ENCODE assay signal across 17 cellular contexts in the genomic region with DNA sequence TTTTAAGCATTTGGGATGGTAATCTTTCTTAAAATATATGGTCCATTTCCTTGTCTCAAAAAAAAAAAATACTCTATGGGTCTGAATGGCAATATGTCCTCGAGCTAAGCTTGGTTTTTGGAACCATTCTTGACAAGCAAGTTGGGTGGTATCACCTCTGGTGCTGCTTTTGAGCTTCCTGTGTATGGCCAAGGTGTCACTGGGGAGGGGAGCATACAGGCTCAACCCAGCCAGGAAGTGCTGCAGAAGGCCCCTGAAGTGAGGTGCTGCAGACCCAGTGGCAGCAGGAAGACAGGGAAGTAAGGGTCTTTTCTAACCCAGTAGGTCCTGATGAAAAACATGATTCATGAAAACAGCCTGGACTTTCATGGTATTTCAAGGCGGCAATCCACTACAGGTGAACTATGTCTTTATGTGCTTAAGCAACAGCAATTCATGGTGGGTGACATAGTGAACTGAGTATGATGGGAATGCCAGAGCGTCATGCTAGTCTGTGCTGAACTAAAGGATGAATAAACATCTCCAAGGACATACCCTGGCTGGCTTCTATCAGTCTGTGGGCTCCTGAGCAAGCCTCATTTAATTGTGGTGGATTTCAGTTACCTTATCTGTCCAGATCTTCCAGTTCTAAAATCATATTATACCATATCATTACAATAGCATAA. TPM values are rescaled to one million over a fixed set of nuclear protein-coding genes. Genes with fewer than 3 reads are reported as not detected.
A peak's percentile ranks its signal among the peaks of the same experiment; 100 is the strongest.
DNase-seq lines count a peak whose midpoint lies in the region; ATAC-seq and TF ChIP-seq lines count a peak whose summit lies in the region.
"Had no signal": no experiment of that assay in that cellular context is flagged by ENCODE, and none has a peak within 500 bp of the region (broad histone marks: within the 10 kb centered on the region; RNA-seq: fewer than 3 reads in every experiment).

No MANE protein-coding gene starts in this region.

- H3K9me3 Mint-ChIP-seq in CD4-positive, alpha-beta T cell = no peaks in the 10 kb centered on the region

- H3K18ac ChIP-seq in trophoblast cell (ENCODE audit: low read length) = no peak overlapping the region

- no peaks in the 10 kb centered on the region for H3K27me3 ChIP-seq in CD4-positive, alpha-beta T cell (ENCODE audit: control insufficient read depth, insufficient read depth, low read length)
- H3K27me3 ChIP-seq in Loucy (ENCODE audit: insufficient read depth, low read length, poor library complexity, severe bottlenecking) (no peaks in the 10 kb centered on the region), esophagus muscularis mucosa (no peaks in the 10 kb centered on the region), trophoblast cell (ENCODE audit: insufficient read depth, low read length) (no peaks in the 10 kb centered on the region)
- H3K27me3 ChIP-seq: BE2C had no signal

- no peak overlapping the region for H4K12ac ChIP-seq in trophoblast cell (ENCODE audit: low read depth, low read length)

- H3K36me3 Mint-ChIP-seq in CD4-positive, alpha-beta T cell (ENCODE audit: low read depth) = peaks cover 74% of the 10 kb centered on the region

- TF ChIP-seq EP300 in esophagus muscularis mucosa (IDR thresholded peaks at IDR 0.05) = no peak

- POLR2A ChIA-PET in CD4-positive, alpha-beta T cell (lab: Charles Lee) = interaction anchor here (1.8 to 9.0 kb wide), 2 partner anchors 15 to 31 kb away, joined by 7 to 105 read pairs; partner anchors contain the start of genes OFD1, RAB9A and TRAPPC2

- no peak overlapping the region for H2AFZ ChIP-seq in Loucy (ENCODE audit: low read length)
- H2AFZ ChIP-seq in trophoblast cell (ENCODE audit: insufficient read depth, low read length, poor library complexity) = no peak overlapping the region

- H3K4me1 Mint-ChIP-seq in CD4-positive, alpha-beta T cell (ENCODE audit: low read depth) = peaks cover 57% of the 10 kb centered on the region

- H3K4ac ChIP-seq in trophoblast cell (ENCODE audit: low read depth, low read length) = no peak overlapping the region

- H3K36me3 ChIP-seq in Loucy (ENCODE audit: insufficient read depth, low read length) (peaks cover 56% of the 10 kb centered on the region; the same call in 1 of the 2 replicates), esophagus muscularis mucosa (peaks cover 4 to 16% (median 10%) of the 10 kb centered on the region in 4 donors), trophoblast cell (ENCODE audit: control insufficient read depth in 1 of 2, insufficient read depth in 2 of 2, low read length in 2 of 2) (peaks cover 2 to 12% of the 10 kb centered on the region in 2 experiments)

- H3K14ac ChIP-seq in trophoblast cell (ENCODE audit: low read length) = no peak overlapping the region

- DNase-seq in CD4-positive, alpha-beta T cell = peak in 1 of 10 experiments; percentile 7
- no peak for DNase-seq in esophagus muscularis mucosa (ENCODE audit: extremely low spot score)
- peak; percentile 52 to 80 for DNase-seq in trophoblast cell
- DNase-seq in stimulated activated CD4-positive, alpha-beta T cell treated with anti-CD3 and anti-CD28 coated beads, Interleukin-12 subunit alpha, Interleukin-12 subunit beta, amount 100 ng/mL, for 4 hours = no peak
- DNase-seq in hippocampal formation (lab: John Stamatoyannopoulos, UW) = no peak
- DNase-seq: activated CD4-positive, CD25-positive, alpha-beta regulatory T cell treated with anti-CD3 and anti-CD28 coated beads, Interleukin-2, amount 50 U/mL, for 72 hours; BE2C; DMS153; esophagus squamous epithelium; NCI-H1694 treated with DMSO at 0.1 percent for 48 hours; NCI-H345; stimulated activated CD4-positive, alpha-beta T cell treated with anti-CD3 and anti-CD28 coated beads, Interleukin-15, amount 100 ng/mL, for 24 hours had no signal

- WGBS in esophagus muscularis mucosa = 84% methylated on average over 3 of the region's 3 CpGs
- WGBS in trophoblast cell (ENCODE audit: extremely low coverage, insufficient coverage, insufficient read length) = no CpG with 5 or more reads among the region's 3 CpGs

- H3K9me3 ChIP-seq in CD4-positive, alpha-beta T cell (ENCODE audit: control insufficient read depth, low read length) = no peaks in the 10 kb centered on the region
- H3K9me3 ChIP-seq in Loucy (ENCODE audit: insufficient read depth, low read depth, low read length) (no peaks in the 10 kb centered on the region), esophagus muscularis mucosa (no peaks in the 10 kb centered on the region), trophoblast cell (ENCODE audit: insufficient read depth, low read depth, low read length) (no peaks in the 10 kb centered on the region)
- H3K9me3 ChIP-seq: BE2C, esophagus squamous epithelium had no signal

- peaks cover 18% of the 10 kb centered on the region for H3K4me1 ChIP-seq in Loucy (ENCODE audit: insufficient read depth, low read length, poor library complexity, severe bottlenecking)
- H3K4me1 ChIP-seq in esophagus muscularis mucosa = peaks cover 0 to 47% (median 40%) of the 10 kb centered on the region in 4 donors
- peaks cover 0 to 4% of the 10 kb centered on the region in 2 experiments for H3K4me1 ChIP-seq in trophoblast cell (ENCODE audit: control insufficient read depth in 1 of 2, insufficient read depth in 2 of 2, low read length in 2 of 2)
- H3K4me1 ChIP-seq: BE2C had no signal

- peak; percentile 29 for ATAC-seq in CD4-positive, alpha-beta T cell (ENCODE audit: poor library complexity)
- no peak for ATAC-seq in HG03135 (IDR thresholded peaks at IDR 0.05; ENCODE audit: unreplicated experiment)
- ATAC-seq: Right ventricle myocardium inferior had no signal

- peaks cover 2% of the 10 kb centered on the region for H3K79me1 ChIP-seq in trophoblast cell (ENCODE audit: low read length)

- no peak overlapping the region for H4K8ac ChIP-seq in trophoblast cell (ENCODE audit: low read depth, low read length)

- H3K27me3 Mint-ChIP-seq in CD4-positive, alpha-beta T cell = no peaks in the 10 kb centered on the region
- H3K27me3 Mint-ChIP-seq: progenitor cell of endocrine pancreas had no signal

- H3K27ac ChIP-seq in CD4-positive, alpha-beta T cell (ENCODE audit: low read depth, low read length) = no peak overlapping the region
- H3K27ac ChIP-seq in esophagus muscularis mucosa (replicated peaks in 1 of 4) (peak overlapping the region in 3 of 4 donors; percentile 18 to 72 (median 59)), trophoblast cell (ENCODE audit: low read depth, low read length) (peak overlapping the region; percentile 3)

- CTCF ChIA-PET in CD4-positive, alpha-beta T cell (lab: Charles Lee) = no interaction called here

- peaks cover 2% of the 10 kb centered on the region for H4K20me1 ChIP-seq in Loucy (ENCODE audit: insufficient read depth, low read length, poor library complexity, severe bottlenecking)

- H3K79me2 ChIP-seq in Loucy (ENCODE audit: insufficient read depth, low read length) = peaks cover 54% of the 10 kb centered on the region
- no peaks in the 10 kb centered on the region for H3K79me2 ChIP-seq in trophoblast cell (ENCODE audit: control insufficient read depth, insufficient read depth, low read length, poor library complexity)

- TF ChIP-seq POLR2A in esophagus muscularis mucosa (IDR thresholded peaks at IDR 0.05; ENCODE audit: low read depth) = no peak

- peak overlapping the region; percentile 4 for H3K4me3 Mint-ChIP-seq in CD4-positive, alpha-beta T cell
- H3K4me3 Mint-ChIP-seq: activated T-helper 1 cell treated with anti-CD3 and anti-CD28 coated beads, Interleukin-12 subunit alpha, Interleukin-12 subunit beta, Interleukin-2, Interleukin-4 antibody, amounts not matched to agents 30 ng/mL and 10 ng/mL and 1 ng/mL, durations not matched to agents 14 hours and 24 hours and 36 hours had no signal

- H4K91ac ChIP-seq in trophoblast cell (ENCODE audit: low read depth, low read length) = no peak overlapping the region

- H3K4me2 ChIP-seq in Loucy (ENCODE audit: low read depth, low read length, poor library complexity, severe bottlenecking) (peak overlapping the region; percentile 20), trophoblast cell (ENCODE audit: low read length) (no peak overlapping the region)

- H3K23ac ChIP-seq in trophoblast cell (ENCODE audit: low read length) = no peak overlapping the region

- no peak overlapping the region for H2AK5ac ChIP-seq in trophoblast cell (ENCODE audit: low read length)

- H2BK12ac ChIP-seq in trophoblast cell (ENCODE audit: low read length) = no peak overlapping the region

- no peaks in the 10 kb centered on the region; the same call in 1 of the 2 replicates for H3F3A ChIP-seq in Loucy (ENCODE audit: low read depth)

- H3K9ac ChIP-seq in Loucy (ENCODE audit: low read depth, low read length, poor library complexity, severe bottlenecking) (no peak overlapping the region), trophoblast cell (ENCODE audit: low read length) (no peak overlapping the region)

- H3K27ac Mint-ChIP-seq in CD4-positive, alpha-beta T cell = peak overlapping the region; percentile 86
- H3K27ac Mint-ChIP-seq: activated T-helper 1 cell treated with anti-CD3 and anti-CD28 coated beads, Interleukin-12 subunit alpha, Interleukin-12 subunit beta, Interleukin-2, Interleukin-4 antibody, amounts not matched to agents 30 ng/mL and 10 ng/mL and 1 ng/mL, durations not matched to agents 14 hours and 24 hours and 36 hours had no signal

- H3K4me3 ChIP-seq in Loucy (ENCODE audit: low read length, poor library complexity, severe bottlenecking) (no peak overlapping the region), esophagus muscularis mucosa (no peak overlapping the region), trophoblast cell (ENCODE audit: low read depth, low read length) (no peak overlapping the region)
- H3K4me3 ChIP-seq: esophagus squamous epithelium had no signal

- no peaks in the 10 kb centered on the region for H3K9me2 ChIP-seq in Loucy (replicated peaks; ENCODE audit: low read depth, low read length)

- no peak for TF ChIP-seq CTCF in CD4-positive, alpha-beta T cell (IDR thresholded peaks at IDR 0.05)
- TF ChIP-seq CTCF in Loucy (conservative IDR thresholded peaks at IDR 0.05; ENCODE audit: low read length) (no peak), esophagus muscularis mucosa (IDR thresholded peaks at IDR 0.05) (no peak)

- no peak overlapping the region for H2BK5ac ChIP-seq in trophoblast cell (ENCODE audit: low read depth, low read length, poor library complexity)

- intact Hi-C loops in CD4-positive, alpha-beta T cell (cut with DNase I, micrococcal nuclease) = no loop called here
- intact Hi-C loops in esophagus muscularis mucosa (cut with DNase I) = no loop called here

- H2BK120ac ChIP-seq in trophoblast cell (ENCODE audit: insufficient read depth, low read length, poor library complexity) = no peak overlapping the region

RNA-seq across cellular contexts. Expression of gene TRAPPC2, which starts 15.1 kb away (rescaled TPM):
- total RNA-seq in CD4-positive, alpha-beta T cell = 10 to 100 TPM; 21.4 to 22.3 TPM
- total RNA-seq in esophagus muscularis mucosa = 10 to 100 TPM; 13.1 to 20.4 (median 15.2) TPM
- polyA plus RNA-seq in trophoblast cell (2013) = 8.8 and 9.2 TPM in 2 replicates

RNA-seq across cellular contexts. Expression of gene OFD1, which starts 15.2 kb away (rescaled TPM):
- 10 to 100 TPM; 59.1 to 60.0 TPM for total RNA-seq in CD4-positive, alpha-beta T cell
- total RNA-seq in esophagus muscularis mucosa = 10 to 100 TPM; 12.6 to 17.2 (median 14.8) TPM
- 35.8 and 38.2 TPM in 2 replicates for polyA plus RNA-seq in trophoblast cell (2013)

RNA-seq across cellular contexts. Expression of gene RAB9A, which starts 30.4 kb away (rescaled TPM):
- 10 to 100 TPM; 21.4 to 25.2 TPM for total RNA-seq in CD4-positive, alpha-beta T cell
- 10 to 100 TPM; 20.8 to 33.1 (median 25.4) TPM for total RNA-seq in esophagus muscularis mucosa
- 78.2 and 82.7 TPM in 2 replicates for polyA plus RNA-seq in trophoblast cell (2013)

Comparison
In these comparisons a context has a peak if more than half of its experiments do, and no peak if none do; other contexts are left out.
1. DNase-seq: peak in trophoblast cell (2 of 2); none in esophagus muscularis mucosa (single experiment), stimulated activated CD4-positive, alpha-beta T cell treated with anti-CD3 and anti-CD28 coated beads, Interleukin-12 subunit alpha, Interleukin-12 subunit beta, amount 100 ng/mL, for 4 hours (single experiment) and hippocampal formation (0 of 2).